Comparison of ENCODE assay signal across 15 cellular contexts in the genomic region with DNA sequence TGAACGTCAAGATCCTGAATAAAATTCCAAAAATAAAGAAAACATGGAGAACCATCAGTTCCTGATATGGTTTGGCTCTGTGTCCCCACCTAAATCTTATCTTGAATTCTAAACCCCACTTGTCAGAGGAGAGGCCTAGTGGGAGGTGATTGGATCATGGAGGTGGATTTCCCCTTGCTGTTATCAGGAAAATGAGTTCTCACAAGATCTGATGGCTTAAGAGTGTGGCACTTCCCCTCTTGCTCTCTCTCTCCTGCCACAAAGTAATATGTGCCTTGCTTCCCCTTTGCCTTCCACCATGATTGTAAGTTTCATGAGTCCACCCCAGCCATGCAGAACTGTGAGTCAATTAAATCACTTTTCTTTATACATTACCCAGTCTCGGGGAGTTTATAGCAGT.
"Had no signal": no experiment of that assay in that cellular context is flagged by ENCODE, and none has a peak within 500 bp of the region (broad histone marks: within the 10 kb centered on the region; RNA-seq: fewer than 3 reads in every experiment).

No MANE protein-coding gene starts in this region.

- H3K4me3 ChIP-seq: breast epithelium, ovary, sigmoid colon, spleen, stomach, testis, upper lobe of left lung had no signal

- H3K36me3 ChIP-seq: breast epithelium, ovary, sigmoid colon, spleen, stomach, upper lobe of left lung had no signal

- H3K4me1 ChIP-seq: breast epithelium, sigmoid colon, spleen, stomach, testis, upper lobe of left lung had no signal

- DNase-seq: activated CD4-positive, CD25-positive, alpha-beta regulatory T cell treated with anti-CD3 and anti-CD28 coated beads, Interleukin-2, amount 50 U/mL, for 72 hours; activated naive CD4-positive, alpha-beta T cell; activated T-cell treated with anti-CD3 and anti-CD28 coated beads for 4 hours; cerebellar nuclear complex; effector CD8-positive, alpha-beta T cell; foreskin melanocyte; kidney glomerular epithelial cell; ovary; sigmoid colon; spleen; stomach; T-helper 2 cell; testis; upper lobe of left lung had no signal

- H3K27ac ChIP-seq: breast epithelium, sigmoid colon, spleen, stomach, testis, upper lobe of left lung had no signal

- H3K9me3 ChIP-seq: breast epithelium, ovary, sigmoid colon, spleen, testis, upper lobe of left lung had no signal

- H3K27me3 ChIP-seq: breast epithelium, ovary, sigmoid colon, spleen, stomach, testis, upper lobe of left lung had no signal
